Comparison of ENCODE assay signal across 8 cellular contexts in the genomic region with DNA sequence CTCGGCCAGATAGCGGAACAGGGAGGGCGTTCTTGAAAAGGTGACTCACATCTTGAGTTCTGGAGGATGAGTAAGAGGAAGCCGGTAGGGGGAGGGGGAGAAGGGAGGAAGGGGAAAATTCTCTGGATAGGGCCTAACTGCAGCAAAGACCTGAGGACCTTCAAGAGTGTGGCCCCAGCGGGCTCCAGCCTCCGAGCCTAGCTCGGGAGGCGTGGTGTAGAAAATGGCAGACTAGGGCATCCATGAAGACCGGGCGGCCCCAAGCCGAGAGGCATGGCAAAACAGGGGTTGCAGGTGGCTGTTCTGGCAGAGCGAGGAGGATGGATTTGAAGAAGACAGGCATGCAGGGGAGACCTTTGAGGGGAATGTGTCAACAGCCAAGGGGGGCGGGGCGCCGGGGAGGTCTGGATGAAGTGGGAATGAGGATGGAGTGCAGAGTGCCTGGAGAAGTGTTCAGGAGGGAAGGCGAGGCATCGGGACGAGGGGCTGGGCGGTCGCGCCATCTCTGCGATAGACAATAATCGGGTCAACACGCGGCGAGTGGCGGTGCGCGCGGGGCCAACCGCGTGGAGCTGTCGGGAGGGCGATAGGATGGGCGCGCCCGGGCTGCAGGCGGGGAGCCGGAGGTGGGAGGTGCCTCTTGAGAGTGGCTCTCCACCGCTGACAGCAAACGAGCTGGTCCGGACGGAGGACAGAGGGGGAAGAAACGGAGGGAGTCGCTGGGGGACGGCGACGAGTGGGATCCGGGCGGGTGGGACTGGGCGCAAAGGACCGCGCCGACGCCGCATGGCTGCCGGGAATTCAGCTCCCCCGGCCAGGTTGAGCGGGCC. TPM values are rescaled to one million over a fixed set of nuclear protein-coding genes. Genes with fewer than 3 reads are reported as not detected.
A peak's percentile ranks its signal among the peaks of the same experiment; 100 is the strongest.
DNase-seq lines count a peak whose midpoint lies in the region; ATAC-seq and TF ChIP-seq lines count a peak whose summit lies in the region.

No MANE protein-coding gene starts in this region.

- H3K9me3 Mint-ChIP-seq in T-cell: no peaks in the 10 kb centered on the region

- H3K27ac Mint-ChIP-seq in T-cell: peak overlapping the region in 1 of 2 donors; percentile 38

- no peaks in the 10 kb centered on the region for H3K36me3 Mint-ChIP-seq in T-cell

- H3K9me3 ChIP-seq in AG04450 (ENCODE audit: control insufficient read depth, insufficient read depth, low read length) (no peaks in the 10 kb centered on the region), right cardiac atrium (ENCODE audit: control insufficient read depth, low read length) (no peaks in the 10 kb centered on the region), Karpas-422 (ENCODE audit: low read length) (no peaks in the 10 kb centered on the region)

- H3K4me3 Mint-ChIP-seq in T-cell: peak overlapping the region; percentile 81 to 95 (median 82)

- no peak overlapping the region for H3K4me2 ChIP-seq in Karpas-422 (ENCODE audit: low read depth, low read length, poor library complexity, severe bottlenecking)

- peaks cover 24 to 27% of the 10 kb centered on the region in 2 donors for H3K27me3 Mint-ChIP-seq in T-cell

- peak overlapping the region; percentile 74 for H3K27ac ChIP-seq in AG04450 (ENCODE audit: low read depth, low read length)
- H3K27ac ChIP-seq in right cardiac atrium (ENCODE audit: low read length): peak overlapping the region; percentile 86
- no peak overlapping the region for H3K27ac ChIP-seq in Karpas-422 (ENCODE audit: low read length)

- intact Hi-C loops in right cardiac atrium (cut with DNase I): loop anchor here in 3 of 4 donors (2.0 to 5.0 kb wide), 3 partner anchors 70 to 117 kb away; a partner anchor contains a TSS

- no peaks in the 10 kb centered on the region for H3K9me2 ChIP-seq in Karpas-422 (replicated peaks; ENCODE audit: insufficient read depth, low read length)

- WGBS in right cardiac atrium: 7% methylated on average over 59 of the region's 59 CpGs

- H3K79me2 ChIP-seq in Karpas-422 (ENCODE audit: low read length): no peaks in the 10 kb centered on the region

- POLR2A ChIA-PET in AG04450 (lab: Yijun Ruan, JAX): interaction anchor here (0.8 to 4.1 kb wide), 7 partner anchors 36 to 115 kb away, joined by 3 to 22 read pairs (median 3); a partner anchor contains a TSS
- POLR2A ChIA-PET in T-cell (lab: Charles Lee): no interaction called here

- H3K4me1 Mint-ChIP-seq in T-cell: peaks cover 7 to 25% (median 21%) of the 10 kb centered on the region in 3 donors

- DNase-seq in AG04450 (ENCODE audit: low read depth, low spot score) (peak; percentile 51), HS-27A (ENCODE audit: low read depth) (peak; percentile 95), T-cell (peak in 25 of 34 experiments; percentile 8 to 43 (median 26)), amniotic epithelial cell (ENCODE audit: low read depth) (peak; percentile 92), right cardiac atrium (peak; percentile 77 to 87 (median 86)), retina (peak; percentile 76), Karpas-422 (no peak), NAMALWA (ENCODE audit: low spot score) (no peak)

- TF ChIP-seq CTCF in AG04450 (IDR thresholded peaks at IDR 0.05; ENCODE audit: low read depth, low read length): no peak

- no peaks in the 10 kb centered on the region for H4K20me1 ChIP-seq in Karpas-422 (ENCODE audit: insufficient read depth, low read depth, low read length)

- H3K4me1 ChIP-seq in right cardiac atrium (ENCODE audit: control insufficient read depth, insufficient read depth, low read length) (peaks cover 3% of the 10 kb centered on the region), Karpas-422 (ENCODE audit: low read length) (peaks cover 12% of the 10 kb centered on the region)

- H3K9ac ChIP-seq in Karpas-422 (ENCODE audit: low read length): no peak overlapping the region

- H3K36me3 ChIP-seq in Karpas-422 (ENCODE audit: insufficient read depth, low read length): no peaks in the 10 kb centered on the region

- peak; percentile 54 to 72 (median 64) for ATAC-seq in T-cell (replicated peaks in 1 of 4)
- peak; percentile 60 to 70 for ATAC-seq in right cardiac atrium

- CTCF ChIA-PET in AG04450 (lab: Charles Lee) (interaction anchor here (0.8 to 7.8 kb wide), 14 partner anchors 12 to 273 kb away, joined by 3 to 190 read pairs (median 10); a partner anchor contains a TSS), T-cell (lab: Charles Lee) (interaction anchor here (0.6 to 1.1 kb wide), 8 partner anchors 34 to 273 kb away, joined by 3 to 7 read pairs (median 4); no protein-coding TSS in a partner anchor)

- no peak overlapping the region for H2AFZ ChIP-seq in Karpas-422 (ENCODE audit: low read length)

- H3K4me3 ChIP-seq in AG04450 (ENCODE audit: low read depth, low read length) (peak overlapping the region; percentile 58), right cardiac atrium (ENCODE audit: low read length) (peak overlapping the region; percentile 41), Karpas-422 (ENCODE audit: low read length) (no peak overlapping the region)

- H3K27me3 ChIP-seq in AG04450 (ENCODE audit: control insufficient read depth, insufficient read depth, low read length): no peaks in the 10 kb centered on the region
- no peaks in the 10 kb centered on the region for H3K27me3 ChIP-seq in right cardiac atrium (ENCODE audit: control insufficient read depth, insufficient read depth)
- no peaks in the 10 kb centered on the region for H3K27me3 ChIP-seq in Karpas-422 (ENCODE audit: low read length)

RNA-seq across cellular contexts. Expression of a gene that starts 40.0 kb away (rescaled TPM):
- 24.2 and 33.2 TPM in 2 replicates for polyA plus RNA-seq in AG04450 (2011; rRNA removed)
- 57.6 and 90.1 TPM in 2 replicates for polyA minus RNA-seq in AG04450 (2011; rRNA and poly(A)+ RNA removed)
- total RNA-seq in T-cell: under 1 TPM in 3 of 5 donors, not detected in 2; 0.38 to 0.72 (median 0.38) TPM
- 10 to 100 TPM in 3 of 4 donors, 1 to 10 TPM in 1; 9.7 to 18.8 (median 15.3) TPM for total RNA-seq in right cardiac atrium
- 15.2 TPM for polyA plus RNA-seq in right cardiac atrium
- total RNA-seq in Karpas-422 (2014; rRNA removed; shearing (Covaris generic); ENCODE audit: low replicate concordance): not detected in 2 replicates

Comparison
In these comparisons a context has a peak if more than half of its experiments do, and no peak if none do; other contexts are left out.
1. DNase-seq: peak in AG04450 (single experiment), HS-27A (single experiment), T-cell (25 of 34), amniotic epithelial cell (single experiment), right cardiac atrium (3 of 3) and retina (single experiment); none in Karpas-422 (single experiment) and NAMALWA (single experiment).
2. RNA of a gene that starts 40.0 kb away (total RNA-seq): 9.7 to 18.8 TPM in right cardiac atrium; 0.38 to 0.72 TPM in T-cell and not detected in Karpas-422; every median in the first group is over 4 times any median in the second.